ENCODE assay signal across 1 cellular context in the genomic region with DNA sequence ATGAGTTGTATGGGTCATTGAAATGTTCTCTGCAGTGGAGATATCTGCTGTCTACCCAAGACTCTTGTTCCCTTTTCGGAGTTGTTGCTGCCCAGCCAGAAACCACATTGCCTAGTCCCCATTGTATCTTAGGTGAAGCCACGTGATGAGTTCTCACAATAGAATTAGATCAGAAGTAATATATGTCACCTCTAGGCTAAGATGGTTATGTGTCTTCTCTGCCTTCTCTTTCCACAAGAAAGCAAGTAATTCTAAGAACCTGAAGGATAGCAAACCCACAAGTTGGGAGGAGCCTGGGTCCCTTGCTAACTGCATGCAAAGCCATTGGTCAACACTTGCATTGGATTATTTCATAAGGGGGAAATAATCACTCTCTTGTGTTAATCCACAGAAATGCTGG.
TF ChIP-seq lines count a peak whose summit lies in the region.

No MANE protein-coding gene starts in this region.

TF ChIP-seq in K562, 482 proteins besides CTCF, POLR2A, EP300 and RAD21 (continued from another document):
- TF ChIP-seq, protein P1, sequence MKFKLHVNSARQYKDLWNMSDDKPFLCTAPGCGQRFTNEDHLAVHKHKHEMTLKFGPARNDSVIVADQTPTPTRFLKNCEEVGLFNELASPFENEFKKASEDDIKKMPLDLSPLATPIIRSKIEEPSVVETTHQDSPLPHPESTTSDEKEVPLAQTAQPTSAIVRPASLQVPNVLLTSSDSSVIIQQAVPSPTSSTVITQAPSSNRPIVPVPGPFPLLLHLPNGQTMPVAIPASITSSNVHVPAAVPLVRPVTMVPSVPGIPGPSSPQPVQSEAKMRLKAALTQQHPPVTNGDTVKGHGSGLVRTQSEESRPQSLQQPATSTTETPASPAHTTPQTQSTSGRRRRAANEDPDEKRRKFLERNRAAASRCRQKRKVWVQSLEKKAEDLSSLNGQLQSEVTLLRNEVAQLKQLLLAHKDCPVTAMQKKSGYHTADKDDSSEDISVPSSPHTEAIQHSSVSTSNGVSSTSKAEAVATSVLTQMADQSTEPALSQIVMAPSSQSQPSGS (CRISPR knock-in tag; IDR thresholded peaks at IDR 0.05), result no peak
- TF ChIP-seq, protein P2, sequence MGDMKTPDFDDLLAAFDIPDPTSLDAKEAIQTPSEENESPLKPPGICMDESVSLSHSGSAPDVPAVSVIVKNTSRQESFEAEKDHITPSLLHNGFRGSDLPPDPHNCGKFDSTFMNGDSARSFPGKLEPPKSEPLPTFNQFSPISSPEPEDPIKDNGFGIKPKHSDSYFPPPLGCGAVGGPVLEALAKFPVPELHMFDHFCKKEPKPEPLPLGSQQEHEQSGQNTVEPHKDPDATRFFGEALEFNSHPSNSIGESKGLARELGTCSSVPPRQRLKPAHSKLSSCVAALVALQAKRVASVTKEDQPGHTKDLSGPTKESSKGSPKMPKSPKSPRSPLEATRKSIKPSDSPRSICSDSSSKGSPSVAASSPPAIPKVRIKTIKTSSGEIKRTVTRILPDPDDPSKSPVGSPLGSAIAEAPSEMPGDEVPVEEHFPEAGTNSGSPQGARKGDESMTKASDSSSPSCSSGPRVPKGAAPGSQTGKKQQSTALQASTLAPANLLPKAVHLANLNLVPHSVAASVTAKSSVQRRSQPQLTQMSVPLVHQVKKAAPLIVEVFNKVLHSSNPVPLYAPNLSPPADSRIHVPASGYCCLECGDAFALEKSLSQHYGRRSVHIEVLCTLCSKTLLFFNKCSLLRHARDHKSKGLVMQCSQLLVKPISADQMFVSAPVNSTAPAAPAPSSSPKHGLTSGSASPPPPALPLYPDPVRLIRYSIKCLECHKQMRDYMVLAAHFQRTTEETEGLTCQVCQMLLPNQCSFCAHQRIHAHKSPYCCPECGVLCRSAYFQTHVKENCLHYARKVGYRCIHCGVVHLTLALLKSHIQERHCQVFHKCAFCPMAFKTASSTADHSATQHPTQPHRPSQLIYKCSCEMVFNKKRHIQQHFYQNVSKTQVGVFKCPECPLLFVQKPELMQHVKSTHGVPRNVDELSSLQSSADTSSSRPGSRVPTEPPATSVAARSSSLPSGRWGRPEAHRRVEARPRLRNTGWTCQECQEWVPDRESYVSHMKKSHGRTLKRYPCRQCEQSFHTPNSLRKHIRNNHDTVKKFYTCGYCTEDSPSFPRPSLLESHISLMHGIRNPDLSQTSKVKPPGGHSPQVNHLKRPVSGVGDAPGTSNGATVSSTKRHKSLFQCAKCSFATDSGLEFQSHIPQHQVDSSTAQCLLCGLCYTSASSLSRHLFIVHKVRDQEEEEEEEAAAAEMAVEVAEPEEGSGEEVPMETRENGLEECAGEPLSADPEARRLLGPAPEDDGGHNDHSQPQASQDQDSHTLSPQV (IDR thresholded peaks at IDR 0.05), result 0 out of 2 replicates have a peak, but pooled peaks have one; percentile 18
